ENCODE assay signal across 9 cellular contexts in the genomic region with DNA sequence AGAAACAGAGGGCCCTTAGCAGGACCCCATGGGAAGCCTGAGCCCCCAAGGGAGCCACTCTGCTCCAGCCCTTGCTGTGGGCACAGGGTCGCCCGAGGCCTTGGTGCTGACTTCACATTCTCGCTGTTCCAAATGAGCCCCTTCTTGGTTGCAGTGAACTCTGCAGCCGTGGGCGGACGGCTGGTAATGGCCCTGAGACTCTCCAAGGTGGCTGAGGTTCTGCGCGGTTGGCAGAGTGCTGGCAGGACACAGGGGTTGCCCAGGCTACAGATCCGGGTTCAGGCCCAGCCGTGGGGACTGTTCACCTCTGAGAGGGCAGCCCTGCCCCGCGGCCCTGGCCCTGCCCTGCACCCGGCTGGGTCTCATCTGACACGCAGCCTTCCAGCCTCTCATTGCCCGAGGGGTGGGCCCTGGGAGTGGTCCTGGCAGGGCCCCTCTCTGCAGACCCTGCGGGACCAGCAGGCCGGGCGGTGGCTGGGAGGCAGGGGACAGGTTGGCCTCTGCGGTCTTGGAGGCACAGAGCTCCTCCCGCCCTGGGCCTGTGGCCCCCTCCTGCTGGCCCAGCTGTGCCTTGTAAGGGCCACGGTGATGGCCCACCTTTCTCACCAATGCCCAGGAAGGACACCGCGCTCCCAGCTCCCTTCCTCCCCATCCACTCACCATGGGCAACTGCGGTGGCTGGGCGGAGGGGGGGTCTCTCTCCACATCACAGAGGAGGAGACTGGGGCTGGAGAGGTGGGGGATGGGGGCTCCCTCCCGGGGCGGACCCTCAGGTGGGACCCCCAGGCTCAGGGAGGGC. TPM values are rescaled to one million over a fixed set of nuclear protein-coding genes. Genes with fewer than 3 reads are reported as not detected.
DNase-seq lines count a peak whose midpoint lies in the region; ATAC-seq, FAIRE-seq and TF ChIP-seq lines count a peak whose summit lies in the region.
"Had no signal": no experiment of that assay in that cellular context is flagged by ENCODE, and none has a peak within 500 bp of the region (broad histone marks: within the 10 kb centered on the region; RNA-seq: fewer than 3 reads in every experiment).

No MANE protein-coding gene starts in this region.

- H3K36me3 ChIP-seq in iPS-18a (ENCODE audit: control insufficient read depth, low read depth, low read length): no peaks in the 10 kb centered on the region

- H3K9ac ChIP-seq in iPS-18a (ENCODE audit: low read length): peak overlapping the region; percentile 17

- H3K27me3 ChIP-seq in iPS-18a (ENCODE audit: control insufficient read depth, insufficient read depth, low read length): peaks cover 29% of the 10 kb centered on the region

- TF ChIP-seq POLR2A in H54 (IDR thresholded peaks at IDR 0.05; ENCODE audit: low read depth, low read length): no peak

- DNase-seq in NCI-H1105 treated with DMSO at 0.1 percent for 48 hours (lab: John Stamatoyannopoulos, UW): peak; percentile 37
- no peak for DNase-seq in NCI-H1105 (lab: John Stamatoyannopoulos, UW)
- DNase-seq in natural killer cell treated with Interleukin-12 subunit alpha and Interleukin-12 subunit beta and Interleukin-15 and Interleukin-18, amount 100 ng/mL, for 72 hours (ENCODE audit: low spot score): no peak
- no peak for DNase-seq in H54 (ENCODE audit: insufficient read length, low spot score)
- no peak for DNase-seq in A172 (ENCODE audit: low spot score)

- H3K27ac Mint-ChIP-seq in T-helper 1 cell treated with Interleukin-12 subunit alpha and Interleukin-12 subunit beta and Interleukin-4 antibody, amounts not matched to agents 30 μg/mL and 1 μg/mL, for 36 hours: peak overlapping the region; percentile 67
- peak overlapping the region in 1 of 2 donors; percentile 67 for H3K27ac Mint-ChIP-seq in natural killer cell treated with Interleukin-12 subunit alpha and Interleukin-12 subunit beta and Interleukin-15 and Interleukin-18, amount 100 ng/mL, for 72 hours

- ATAC-seq in HG02610 (IDR thresholded peaks at IDR 0.05; ENCODE audit: unreplicated experiment): peak; percentile 0
- no peak for ATAC-seq in natural killer cell treated with Interleukin-12 subunit alpha and Interleukin-12 subunit beta and Interleukin-15 and Interleukin-18, amount 100 ng/mL, for 72 hours

- no peaks in the 10 kb centered on the region for H3K9me3 ChIP-seq in iPS-18a (ENCODE audit: control insufficient read depth, low read depth, low read length)

- H3K4me1 Mint-ChIP-seq in T-helper 1 cell treated with Interleukin-12 subunit alpha and Interleukin-12 subunit beta and Interleukin-4 antibody, amounts not matched to agents 30 μg/mL and 1 μg/mL, for 36 hours (ENCODE audit: low read depth): peaks cover 53% of the 10 kb centered on the region
- H3K4me1 Mint-ChIP-seq in natural killer cell treated with Interleukin-12 subunit alpha and Interleukin-12 subunit beta and Interleukin-15 and Interleukin-18, amount 100 ng/mL, for 72 hours (ENCODE audit: low read depth in 2 of 2): peaks cover 31 to 34% of the 10 kb centered on the region in 2 donors

- no peak overlapping the region for H3K27ac ChIP-seq in iPS-18a (ENCODE audit: low read length)

- H3K36me3 Mint-ChIP-seq in T-helper 1 cell treated with Interleukin-12 subunit alpha and Interleukin-12 subunit beta and Interleukin-4 antibody, amounts not matched to agents 30 μg/mL and 1 μg/mL, for 36 hours (ENCODE audit: low read depth): peaks cover 4% of the 10 kb centered on the region
- H3K36me3 Mint-ChIP-seq in natural killer cell treated with Interleukin-12 subunit alpha and Interleukin-12 subunit beta and Interleukin-15 and Interleukin-18, amount 100 ng/mL, for 72 hours: no peaks in the 10 kb centered on the region

- H3K4me3 Mint-ChIP-seq in T-helper 1 cell treated with Interleukin-12 subunit alpha and Interleukin-12 subunit beta and Interleukin-4 antibody, amounts not matched to agents 30 μg/mL and 1 μg/mL, for 36 hours: peak overlapping the region; percentile 46
- no peak overlapping the region for H3K4me3 Mint-ChIP-seq in natural killer cell treated with Interleukin-12 subunit alpha and Interleukin-12 subunit beta and Interleukin-15 and Interleukin-18, amount 100 ng/mL, for 72 hours

- H3K4me1 ChIP-seq in iPS-18a (ENCODE audit: control insufficient read depth, low read depth, low read length): peaks cover 3% of the 10 kb centered on the region

- no peaks in the 10 kb centered on the region for H3K27me3 Mint-ChIP-seq in T-helper 1 cell treated with Interleukin-12 subunit alpha and Interleukin-12 subunit beta and Interleukin-4 antibody, amounts not matched to agents 30 μg/mL and 1 μg/mL, for 36 hours (ENCODE audit: low read depth)
- H3K27me3 Mint-ChIP-seq in natural killer cell treated with Interleukin-12 subunit alpha and Interleukin-12 subunit beta and Interleukin-15 and Interleukin-18, amount 100 ng/mL, for 72 hours: peaks cover 7 to 17% of the 10 kb centered on the region in 2 donors

- no peak for FAIRE-seq in H54 (lab: Jason Lieb, UNC)
- FAIRE-seq: islet of Langerhans had no signal

- no peaks in the 10 kb centered on the region for H3K9me3 Mint-ChIP-seq in T-helper 1 cell treated with Interleukin-12 subunit alpha and Interleukin-12 subunit beta and Interleukin-4 antibody, amounts not matched to agents 30 μg/mL and 1 μg/mL, for 36 hours
- no peaks in the 10 kb centered on the region for H3K9me3 Mint-ChIP-seq in natural killer cell treated with Interleukin-12 subunit alpha and Interleukin-12 subunit beta and Interleukin-15 and Interleukin-18, amount 100 ng/mL, for 72 hours

- H3K4me3 ChIP-seq in iPS-18a (ENCODE audit: low read length): peak overlapping the region; percentile 30

RNA-seq across cellular contexts. Expression of gene AHRR, which starts 51.6 kb away (rescaled TPM):
- total RNA-seq in natural killer cell treated with Interleukin-12 subunit alpha and Interleukin-12 subunit beta and Interleukin-15 and Interleukin-18, amount 100 ng/mL, for 72 hours: 10 to 100 TPM in 1 of 2 donors, 1 to 10 TPM in 1; 4.1 to 11.0 TPM
- total RNA-seq in A172 (2014; rRNA removed; shearing (Covaris generic)): 1.2 and 1.4 TPM in 2 replicates
